ENCODE assay signal across 24 cellular contexts in genomic region chr22:42821386-42821785, GRCh38.
"Had no signal": no experiment of that assay in that cellular context is flagged by ENCODE, and none has a peak within 500 bp of the region (broad histone marks: within the 10 kb centered on the region; RNA-seq: fewer than 3 reads in every experiment).

No MANE protein-coding gene starts in this region.

- H3K4me3 Mint-ChIP-seq: activated B cell treated with CpG ODN at 0.5 μM for 24 hours; activated CD4-positive, alpha-beta T cell treated with anti-CD3 and anti-CD28 coated beads, Interleukin-2, amount 10 ng/mL, durations not matched to agents 24 days and 14 days; activated naive CD4-positive, alpha-beta T cell treated with anti-CD3 and anti-CD28 coated beads, Interleukin-2, amount 10 ng/mL, durations not matched to agents 7 days and 5 days; activated naive CD8-positive, alpha-beta T cell treated with anti-CD3 and anti-CD28 coated beads for 36 hours; activated T-cell treated with anti-CD3 and anti-CD28 coated beads, Interleukin-2, amount 50 U/mL, for 4 hours had no signal

- H3K27me3 ChIP-seq: brain microvascular endothelial cell, cardiac muscle cell had no signal

- H3K4me1 Mint-ChIP-seq: activated naive CD4-positive, alpha-beta T cell treated with anti-CD3 and anti-CD28 coated beads, Interleukin-2, amount 10 ng/mL, durations not matched to agents 7 days and 5 days had no signal

- H3K9me3 Mint-ChIP-seq: activated CD4-positive, alpha-beta T cell treated with anti-CD3 and anti-CD28 coated beads, Interleukin-2, amount 10 ng/mL, durations not matched to agents 24 days and 14 days; activated naive CD4-positive, alpha-beta T cell treated with anti-CD3 and anti-CD28 coated beads, Interleukin-2, amount 10 ng/mL, durations not matched to agents 7 days and 5 days; activated naive CD8-positive, alpha-beta T cell treated with anti-CD3 and anti-CD28 coated beads for 36 hours; activated T-cell treated with anti-CD3 and anti-CD28 coated beads, Interleukin-2, amount 50 U/mL, for 4 hours had no signal

- H3K4me3 ChIP-seq: cardiac muscle cell, SK-N-MC had no signal

- H3K27me3 Mint-ChIP-seq: activated B cell treated with CpG ODN at 0.5 μM for 24 hours; activated CD4-positive, alpha-beta T cell treated with anti-CD3 and anti-CD28 coated beads, Interleukin-2, amount 10 ng/mL, durations not matched to agents 24 days and 14 days; activated naive CD4-positive, alpha-beta T cell treated with anti-CD3 and anti-CD28 coated beads, Interleukin-2, amount 10 ng/mL, durations not matched to agents 7 days and 5 days; activated naive CD8-positive, alpha-beta T cell treated with anti-CD3 and anti-CD28 coated beads for 36 hours had no signal

- DNase-seq: activated B cell treated with CpG ODN at 0.5 μM for 24 hours; activated CD4-positive, alpha-beta T cell treated with anti-CD3 and anti-CD28 coated beads for 1 hour; activated CD4-positive, alpha-beta T cell treated with anti-CD3 and anti-CD28 coated beads, Interleukin-2, amount 10 ng/mL, durations not matched to agents 24 days and 14 days; activated CD4-positive, alpha-beta T cell treated with anti-CD3 and anti-CD28 coated beads, Interleukin-2, amount 50 U/mL, for 48 hours; activated gamma-delta T cell; activated naive CD4-positive, alpha-beta T cell treated with anti-CD3 and anti-CD28 coated beads, Interleukin-2, amount 10 ng/mL, durations not matched to agents 7 days and 5 days; activated naive CD8-positive, alpha-beta T cell treated with anti-CD3 and anti-CD28 coated beads for 36 hours; activated T-cell treated with anti-CD3 and anti-CD28 coated beads, Interleukin-2, amount 50 U/mL, for 4 hours; brain microvascular endothelial cell; Kasumi-1; KBM-7; NCI-H1048; NCI-H1417; NCI-H1694; NCI-H2029; NCI-H2107; NCI-H345; NCI-H510A; NCI-H526 treated with DMSO at 0.1 percent for 48 hours; NCI-H82; SW 1271 had no signal

- H3K27ac Mint-ChIP-seq: activated B cell treated with CpG ODN at 0.5 μM for 24 hours; activated CD4-positive, alpha-beta T cell treated with anti-CD3 and anti-CD28 coated beads, Interleukin-2, amount 10 ng/mL, durations not matched to agents 24 days and 14 days; activated naive CD4-positive, alpha-beta T cell treated with anti-CD3 and anti-CD28 coated beads, Interleukin-2, amount 10 ng/mL, durations not matched to agents 7 days and 5 days; activated naive CD8-positive, alpha-beta T cell treated with anti-CD3 and anti-CD28 coated beads for 36 hours had no signal

- H3K27ac ChIP-seq: brain microvascular endothelial cell, cardiac muscle cell, SK-N-MC had no signal

- ATAC-seq: activated T-cell treated with anti-CD3 and anti-CD28 coated beads, Interleukin-2, amount 50 U/mL, for 4 hours; Right ventricle myocardium inferior had no signal
